In the genomic region with DNA sequence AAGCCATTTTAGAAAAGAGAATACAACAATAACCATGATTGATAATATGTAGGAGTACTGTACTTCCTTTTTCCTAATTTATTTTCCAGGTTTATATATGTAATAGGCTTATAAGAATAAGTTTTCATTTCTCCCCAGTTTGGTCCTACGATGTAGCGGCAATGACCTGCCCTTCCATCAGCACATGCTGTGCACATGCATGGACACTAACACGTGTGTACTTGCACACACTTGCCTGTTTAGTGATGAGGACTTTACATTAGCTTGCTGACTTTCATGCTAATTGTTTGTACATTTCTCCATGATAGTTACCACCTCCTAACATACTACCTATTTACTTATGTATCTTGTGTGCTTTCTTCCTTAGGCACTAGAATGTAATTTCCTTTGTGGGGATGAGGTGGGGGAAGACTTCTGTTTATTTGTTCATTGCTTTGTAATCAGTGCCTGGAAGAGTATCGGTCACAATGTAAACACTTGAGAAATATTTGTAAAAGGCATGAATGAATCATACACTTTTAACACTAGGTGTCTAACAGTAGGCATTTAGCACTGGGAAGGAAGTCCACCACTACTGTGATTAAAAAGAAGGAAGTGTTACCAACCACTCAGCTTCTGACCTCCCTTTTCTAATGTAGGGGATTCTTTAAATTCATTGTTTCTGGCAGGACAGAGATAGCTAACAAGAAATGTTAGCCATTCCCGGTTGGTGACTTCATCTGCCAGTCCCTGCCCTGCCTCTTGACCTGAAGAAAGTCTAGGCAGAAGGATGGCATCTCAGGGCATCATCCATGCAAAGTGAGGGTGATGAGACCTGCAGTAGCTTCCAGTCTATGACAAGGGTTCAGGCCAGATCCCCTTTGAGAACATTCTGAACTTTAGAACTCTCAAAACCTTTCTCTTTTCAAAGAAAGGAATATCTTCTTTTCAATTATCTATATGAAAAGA, we compare ENCODE assay signal across 1 cellular context.
TF ChIP-seq lines count a peak whose summit lies in the region.

No MANE protein-coding gene starts in this region.

TF ChIP-seq in HepG2, 621 proteins besides CTCF, POLR2A, EP300 and RAD21 (continued from another document):
- no peak for TF ChIP-seq ZSCAN20 (CRISPR knock-in tag; IDR thresholded peaks at IDR 0.05; ENCODE audit: borderline replicate concordance)
- TF ChIP-seq WIZ (CRISPR knock-in tag; IDR thresholded peaks at IDR 0.05) = no peak
- 0 out of 2 replicates have a peak, but pooled peaks have one; percentile 28 for TF ChIP-seq KLF6 (CRISPR knock-in tag; IDR thresholded peaks at IDR 0.05)
- TF ChIP-seq ZNF136 (CRISPR knock-in tag; IDR thresholded peaks at IDR 0.05; ENCODE audit: low read depth) = no peak
- no peak for TF ChIP-seq ZNF20 (CRISPR knock-in tag; IDR thresholded peaks at IDR 0.05)
- TF ChIP-seq SMAD3 (CRISPR knock-in tag; IDR thresholded peaks at IDR 0.05) = no peak
- TF ChIP-seq ZBTB21 (CRISPR knock-in tag; IDR thresholded peaks at IDR 0.05) = no peak
- no peak for TF ChIP-seq ZNF160 (CRISPR knock-in tag; IDR thresholded peaks at IDR 0.05)
- TF ChIP-seq, protein P1, sequence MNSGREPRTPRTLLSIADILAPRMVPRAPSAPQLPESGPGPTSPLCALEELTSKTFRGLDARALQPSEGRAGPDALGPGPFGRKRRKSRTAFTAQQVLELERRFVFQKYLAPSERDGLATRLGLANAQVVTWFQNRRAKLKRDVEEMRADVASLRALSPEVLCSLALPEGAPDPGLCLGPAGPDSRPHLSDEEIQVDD (CRISPR knock-in tag; IDR thresholded peaks at IDR 0.05; ENCODE audit: borderline replicate concordance) = no peak
- TF ChIP-seq, protein P2, sequence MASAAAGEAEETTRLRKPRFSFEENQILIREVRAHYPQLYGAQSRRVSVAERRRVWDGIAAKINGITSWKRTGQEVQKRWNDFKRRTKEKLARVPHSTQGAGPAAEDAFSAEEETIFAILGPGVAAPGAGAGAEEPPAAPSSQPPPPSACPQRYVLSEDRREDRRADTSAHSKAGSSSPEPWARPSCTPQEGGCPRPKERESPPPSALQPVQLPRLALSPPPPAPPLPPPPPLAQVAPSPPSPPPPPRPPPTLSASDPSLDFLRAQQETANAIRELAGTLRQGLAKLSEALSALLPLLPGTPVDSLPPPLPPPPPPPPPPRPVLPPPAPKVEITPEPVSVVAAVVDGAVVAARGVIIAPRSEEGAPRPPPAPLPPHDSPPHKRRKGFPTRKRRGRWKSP (CRISPR knock-in tag; IDR thresholded peaks at IDR 0.05) = peak; percentile 27; the same call in 1 of the 2 replicates
- TF ChIP-seq, protein P3, sequence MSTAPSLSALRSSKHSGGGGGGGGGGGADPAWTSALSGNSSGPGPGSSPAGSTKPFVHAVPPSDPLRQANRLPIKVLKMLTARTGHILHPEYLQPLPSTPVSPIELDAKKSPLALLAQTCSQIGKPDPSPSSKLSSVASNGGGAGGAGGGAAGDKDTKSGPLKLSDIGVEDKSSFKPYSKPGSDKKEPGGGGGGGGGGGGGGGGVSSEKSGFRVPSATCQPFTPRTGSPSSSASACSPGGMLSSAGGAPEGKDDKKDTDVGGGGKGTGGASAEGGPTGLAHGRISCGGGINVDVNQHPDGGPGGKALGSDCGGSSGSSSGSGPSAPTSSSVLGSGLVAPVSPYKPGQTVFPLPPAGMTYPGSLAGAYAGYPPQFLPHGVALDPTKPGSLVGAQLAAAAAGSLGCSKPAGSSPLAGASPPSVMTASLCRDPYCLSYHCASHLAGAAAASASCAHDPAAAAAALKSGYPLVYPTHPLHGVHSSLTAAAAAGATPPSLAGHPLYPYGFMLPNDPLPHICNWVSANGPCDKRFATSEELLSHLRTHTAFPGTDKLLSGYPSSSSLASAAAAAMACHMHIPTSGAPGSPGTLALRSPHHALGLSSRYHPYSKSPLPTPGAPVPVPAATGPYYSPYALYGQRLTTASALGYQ (CRISPR knock-in tag; IDR thresholded peaks at IDR 0.05) = no peak
- TF ChIP-seq, protein P4, sequence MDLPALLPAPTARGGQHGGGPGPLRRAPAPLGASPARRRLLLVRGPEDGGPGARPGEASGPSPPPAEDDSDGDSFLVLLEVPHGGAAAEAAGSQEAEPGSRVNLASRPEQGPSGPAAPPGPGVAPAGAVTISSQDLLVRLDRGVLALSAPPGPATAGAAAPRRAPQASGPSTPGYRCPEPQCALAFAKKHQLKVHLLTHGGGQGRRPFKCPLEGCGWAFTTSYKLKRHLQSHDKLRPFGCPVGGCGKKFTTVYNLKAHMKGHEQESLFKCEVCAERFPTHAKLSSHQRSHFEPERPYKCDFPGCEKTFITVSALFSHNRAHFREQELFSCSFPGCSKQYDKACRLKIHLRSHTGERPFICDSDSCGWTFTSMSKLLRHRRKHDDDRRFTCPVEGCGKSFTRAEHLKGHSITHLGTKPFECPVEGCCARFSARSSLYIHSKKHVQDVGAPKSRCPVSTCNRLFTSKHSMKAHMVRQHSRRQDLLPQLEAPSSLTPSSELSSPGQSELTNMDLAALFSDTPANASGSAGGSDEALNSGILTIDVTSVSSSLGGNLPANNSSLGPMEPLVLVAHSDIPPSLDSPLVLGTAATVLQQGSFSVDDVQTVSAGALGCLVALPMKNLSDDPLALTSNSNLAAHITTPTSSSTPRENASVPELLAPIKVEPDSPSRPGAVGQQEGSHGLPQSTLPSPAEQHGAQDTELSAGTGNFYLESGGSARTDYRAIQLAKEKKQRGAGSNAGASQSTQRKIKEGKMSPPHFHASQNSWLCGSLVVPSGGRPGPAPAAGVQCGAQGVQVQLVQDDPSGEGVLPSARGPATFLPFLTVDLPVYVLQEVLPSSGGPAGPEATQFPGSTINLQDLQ (CRISPR knock-in tag; IDR thresholded peaks at IDR 0.05) = no peak
- no peak for TF ChIP-seq JUN (CRISPR knock-in tag; IDR thresholded peaks at IDR 0.05)
- TF ChIP-seq ZNF776 (CRISPR knock-in tag; IDR thresholded peaks at IDR 0.05) = no peak
- TF ChIP-seq, protein P5, sequence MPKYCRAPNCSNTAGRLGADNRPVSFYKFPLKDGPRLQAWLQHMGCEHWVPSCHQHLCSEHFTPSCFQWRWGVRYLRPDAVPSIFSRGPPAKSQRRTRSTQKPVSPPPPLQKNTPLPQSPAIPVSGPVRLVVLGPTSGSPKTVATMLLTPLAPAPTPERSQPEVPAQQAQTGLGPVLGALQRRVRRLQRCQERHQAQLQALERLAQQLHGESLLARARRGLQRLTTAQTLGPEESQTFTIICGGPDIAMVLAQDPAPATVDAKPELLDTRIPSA (CRISPR knock-in tag; IDR thresholded peaks at IDR 0.05; ENCODE audit: borderline replicate concordance) = no peak
- TF ChIP-seq FOXA1 (IDR thresholded peaks at IDR 0.05) = peak; percentile 63
- TF ChIP-seq FOXA1 (CRISPR knock-in tag; IDR thresholded peaks at IDR 0.05) = 0 out of 2 replicates have a peak, but pooled peaks have one; percentile 37
- no peak for TF ChIP-seq ZNF232 (CRISPR knock-in tag; IDR thresholded peaks at IDR 0.05; ENCODE audit: borderline replicate concordance)
- no peak for TF ChIP-seq FOXK1 (CRISPR knock-in tag; IDR thresholded peaks at IDR 0.05; ENCODE audit: borderline replicate concordance, low read depth)
- TF ChIP-seq MEIS2 (CRISPR knock-in tag; IDR thresholded peaks at IDR 0.05) = no peak
- no peak for TF ChIP-seq ZNF841 (CRISPR knock-in tag; IDR thresholded peaks at IDR 0.05; ENCODE audit: borderline replicate concordance)
- no peak for TF ChIP-seq RNF2 (conservative IDR thresholded peaks at IDR 0.05; ENCODE audit: low read depth)
- TF ChIP-seq, protein P6, sequence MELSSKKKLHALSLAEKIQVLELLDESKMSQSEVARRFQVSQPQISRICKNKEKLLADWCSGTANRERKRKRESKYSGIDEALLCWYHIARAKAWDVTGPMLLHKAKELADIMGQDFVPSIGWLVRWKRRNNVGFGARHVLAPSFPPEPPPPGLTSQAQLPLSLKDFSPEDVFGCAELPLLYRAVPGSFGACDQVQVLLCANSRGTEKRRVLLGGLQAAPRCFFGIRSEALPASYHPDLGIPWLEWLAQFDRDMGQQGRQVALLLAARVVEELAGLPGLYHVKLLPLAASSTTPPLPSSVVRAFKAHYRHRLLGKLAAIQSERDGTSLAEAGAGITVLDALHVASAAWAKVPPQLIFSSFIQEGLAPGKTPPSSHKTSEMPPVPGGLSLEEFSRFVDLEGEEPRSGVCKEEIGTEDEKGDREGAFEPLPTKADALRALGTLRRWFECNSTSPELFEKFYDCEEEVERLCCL (CRISPR knock-in tag; IDR thresholded peaks at IDR 0.05; ENCODE audit: borderline replicate concordance) = no peak
